25 cellular contexts compared by ENCODE assay signal in genomic region chr9:95273369-95274051, GRCh38. TPM values are rescaled to one million over a fixed set of nuclear protein-coding genes. Genes with fewer than 3 reads are reported as not detected.
DNase-seq lines count a peak whose midpoint lies in the region; ATAC-seq and TF ChIP-seq lines count a peak whose summit lies in the region.
"Had no signal": no experiment of that assay in that cellular context is flagged by ENCODE, and none has a peak within 500 bp of the region (broad histone marks: within the 10 kb centered on the region; RNA-seq: fewer than 3 reads in every experiment).

No MANE protein-coding gene starts in this region.

- peak; percentile 61 for ATAC-seq in GM18511 (IDR thresholded peaks at IDR 0.05; ENCODE audit: unreplicated experiment)
- peak; percentile 77 for ATAC-seq in activated naive CD8-positive, alpha-beta T cell treated with anti-CD3 and anti-CD28 coated beads, Interleukin-2, amount 50 U/mL, for 24 hours
- ATAC-seq in GM18520 (IDR thresholded peaks at IDR 0.05; ENCODE audit: unreplicated experiment) = no peak
- no peak for ATAC-seq in aorta (ENCODE audit: low FRiP score)
- ATAC-seq in HG02981 (IDR thresholded peaks at IDR 0.05; ENCODE audit: unreplicated experiment) = no peak
- ATAC-seq: activated CD4-positive, CD25-positive, alpha-beta regulatory T cell treated with anti-CD3 and anti-CD28 coated beads, Interleukin-2, amount 50 U/mL, for 24 hours; activated CD8-positive, alpha-beta memory T cell treated with anti-CD3 and anti-CD28 coated beads, Interleukin-2, amount 10 ng/mL, durations not matched to agents 7 days and 5 days; mucosa of descending colon; upper lobe of right lung had no signal

- 89 to 93% methylated on average over 4 of the region's 4 CpGs for WGBS in aorta, 2 donors

- no peak overlapping the region for H3K27ac ChIP-seq in aorta (ENCODE audit: low read depth in 1 of 2, low read length in 2 of 2)
- H3K27ac ChIP-seq: ascending aorta, left ventricle myocardium inferior, right atrium auricular region, upper lobe of right lung had no signal

- peaks cover 16% of the 10 kb centered on the region for H3K4me1 Mint-ChIP-seq in CD14-positive monocyte
- peaks cover 22% of the 10 kb centered on the region for H3K4me1 Mint-ChIP-seq in activated naive CD8-positive, alpha-beta T cell treated with anti-CD3 and anti-CD28 coated beads, Interleukin-2, amount 50 U/mL, for 24 hours

- peak overlapping the region; percentile 66 to 88 (median 77) for H3K27ac Mint-ChIP-seq in CD14-positive monocyte
- H3K27ac Mint-ChIP-seq in activated naive CD8-positive, alpha-beta T cell treated with anti-CD3 and anti-CD28 coated beads, Interleukin-2, amount 50 U/mL, for 24 hours = no peak overlapping the region
- H3K27ac Mint-ChIP-seq: activated CD8-positive, alpha-beta memory T cell treated with anti-CD3 and anti-CD28 coated beads, Interleukin-2, amount 10 ng/mL, durations not matched to agents 7 days and 5 days; CD4-positive, alpha-beta memory T cell; stimulated activated naive CD8-positive, alpha-beta T cell treated with anti-CD3 and anti-CD28 coated beads, Interleukin-15, Interleukin-2, amounts not matched to agents 100 ng/mL and 50 ng/mL, for 24 hours had no signal

- H3K4me3 ChIP-seq in aorta (ENCODE audit: low read length in 2 of 2) = no peak overlapping the region
- H3K4me3 ChIP-seq: ascending aorta, left ventricle myocardium inferior, mucosa of descending colon, right atrium auricular region, upper lobe of right lung had no signal

- peak overlapping the region; percentile 21 to 76 for H3K4me3 Mint-ChIP-seq in CD14-positive monocyte
- H3K4me3 Mint-ChIP-seq in activated naive CD8-positive, alpha-beta T cell treated with anti-CD3 and anti-CD28 coated beads, Interleukin-2, amount 50 U/mL, for 24 hours = no peak overlapping the region
- H3K4me3 Mint-ChIP-seq: activated CD8-positive, alpha-beta memory T cell treated with anti-CD3 and anti-CD28 coated beads, Interleukin-2, amount 10 ng/mL, durations not matched to agents 7 days and 5 days; CD4-positive, alpha-beta memory T cell; stimulated activated naive CD8-positive, alpha-beta T cell treated with anti-CD3 and anti-CD28 coated beads, Interleukin-15, Interleukin-2, amounts not matched to agents 100 ng/mL and 50 ng/mL, for 24 hours had no signal

- no peaks in the 10 kb centered on the region for H3K27me3 Mint-ChIP-seq in CD14-positive monocyte (ENCODE audit: low read depth in 3 of 3)
- no peaks in the 10 kb centered on the region for H3K27me3 Mint-ChIP-seq in activated naive CD8-positive, alpha-beta T cell treated with anti-CD3 and anti-CD28 coated beads, Interleukin-2, amount 50 U/mL, for 24 hours
- H3K27me3 Mint-ChIP-seq: activated CD8-positive, alpha-beta memory T cell treated with anti-CD3 and anti-CD28 coated beads, Interleukin-2, amount 10 ng/mL, durations not matched to agents 7 days and 5 days; CD4-positive, alpha-beta memory T cell; stimulated activated naive CD8-positive, alpha-beta T cell treated with anti-CD3 and anti-CD28 coated beads, Interleukin-15, Interleukin-2, amounts not matched to agents 100 ng/mL and 50 ng/mL, for 24 hours had no signal

- no peaks in the 10 kb centered on the region for H3K4me1 ChIP-seq in aorta (ENCODE audit: control insufficient read depth in 1 of 2, insufficient read depth in 2 of 2, low read length in 2 of 2)
- H3K4me1 ChIP-seq: ascending aorta, left ventricle myocardium inferior, right atrium auricular region, upper lobe of right lung had no signal

- intact Hi-C loops in CD14-positive monocyte (cut with micrococcal nuclease) (no loop called here), aorta (cut with DNase I) (no loop called here)

- DNase-seq in CD14-positive monocyte (ENCODE audit: low spot score) (no peak), MV-4-11 (lab: John Stamatoyannopoulos, UW) (peak; percentile 55), AG08395 (ENCODE audit: low spot score) (no peak), aorta (no peak)
- DNase-seq in activated naive CD8-positive, alpha-beta T cell treated with anti-CD3 and anti-CD28 coated beads, Interleukin-2, amount 50 U/mL, for 24 hours = no peak
- DNase-seq: activated CD8-positive, alpha-beta memory T cell treated with anti-CD3 and anti-CD28 coated beads, Interleukin-2, amount 10 ng/mL, durations not matched to agents 7 days and 5 days; activated gamma-delta T cell; CD4-positive, alpha-beta memory T cell; DND-41; effector memory CD4-positive, alpha-beta T cell; head of caudate nucleus; left ventricle myocardium inferior; MM.1S; mucosa of descending colon; NCI-H2029; NCI-H446; T-helper 1 cell; upper lobe of right lung had no signal

- H3K27me3 ChIP-seq in aorta (ENCODE audit: control insufficient read depth in 1 of 2, insufficient read depth in 2 of 2, low read length in 1 of 2) = no peaks in the 10 kb centered on the region
- H3K27me3 ChIP-seq: ascending aorta, right atrium auricular region, upper lobe of right lung had no signal

- H3K36me3 Mint-ChIP-seq in CD14-positive monocyte = peaks cover 0 to 3% of the 10 kb centered on the region in 2 donors
- no peaks in the 10 kb centered on the region for H3K36me3 Mint-ChIP-seq in activated naive CD8-positive, alpha-beta T cell treated with anti-CD3 and anti-CD28 coated beads, Interleukin-2, amount 50 U/mL, for 24 hours (ENCODE audit: low read depth)

- H3K9me3 ChIP-seq in aorta (ENCODE audit: control insufficient read depth, low read length) = no peaks in the 10 kb centered on the region
- H3K9me3 ChIP-seq: ascending aorta, left ventricle myocardium inferior, mucosa of descending colon, right atrium auricular region, upper lobe of right lung had no signal

- H3K36me3 ChIP-seq in aorta (ENCODE audit: control insufficient read depth in 1 of 2, insufficient read depth in 2 of 2, low read length in 1 of 2) = no peaks in the 10 kb centered on the region
- H3K36me3 ChIP-seq: ascending aorta, left ventricle myocardium inferior, right atrium auricular region, upper lobe of right lung had no signal

- H3K9me3 Mint-ChIP-seq in CD14-positive monocyte = peaks cover 0 to 5% (median 3%) of the 10 kb centered on the region in 7 donors
- H3K9me3 Mint-ChIP-seq in activated naive CD8-positive, alpha-beta T cell treated with anti-CD3 and anti-CD28 coated beads, Interleukin-2, amount 50 U/mL, for 24 hours = no peaks in the 10 kb centered on the region
- H3K9me3 Mint-ChIP-seq: stimulated activated naive CD8-positive, alpha-beta T cell treated with anti-CD3 and anti-CD28 coated beads, Interleukin-15, Interleukin-2, amounts not matched to agents 100 ng/mL and 50 ng/mL, for 24 hours had no signal

- TF ChIP-seq CTCF in CD14-positive monocyte (IDR thresholded peaks at IDR 0.05) = no peak

RNA-seq across cellular contexts. Expression of gene FANCC, which starts 44.0 kb away (rescaled TPM):
- polyA plus RNA-seq in CD14-positive monocyte (1 to 10 TPM; 1.2 to 2.2 TPM), aorta (1 to 10 TPM; 1.5 to 6.0 TPM)
- total RNA-seq in aorta = 10 to 100 TPM in 1 of 2 donors, 1 to 10 TPM in 1; 5.7 to 10.9 TPM

Comparison
In these comparisons a context has a peak if more than half of its experiments do, and no peak if none do; other contexts are left out.
1. ATAC-seq: peak in GM18511 (single experiment) and activated naive CD8-positive, alpha-beta T cell treated with anti-CD3 and anti-CD28 coated beads, Interleukin-2, amount 50 U/mL, for 24 hours (single experiment); none in GM18520 (single experiment), aorta (single experiment) and HG02981 (single experiment).